Comparison of ENCODE assay signal across 11 cellular contexts in the genomic region with DNA sequence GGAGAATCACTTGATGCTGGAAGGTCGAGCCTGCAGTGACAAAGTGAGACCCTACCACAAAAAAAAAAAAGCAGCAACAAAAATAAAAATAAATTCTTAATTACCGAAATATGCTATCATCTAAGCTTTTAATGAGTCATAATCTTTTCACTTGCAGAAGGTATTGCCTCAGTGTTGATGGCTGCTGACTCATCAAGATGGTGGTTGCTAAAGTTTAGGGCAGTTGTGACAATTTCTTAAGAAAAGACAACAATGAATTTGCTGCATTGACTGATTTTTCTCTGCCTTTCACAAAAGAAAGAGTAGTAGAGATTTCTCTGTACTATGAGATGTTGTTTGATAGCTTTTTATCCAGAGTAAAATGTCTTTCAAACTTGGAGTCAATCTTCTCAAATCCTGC.
"Had no signal": no experiment of that assay in that cellular context is flagged by ENCODE, and none has a peak within 500 bp of the region (broad histone marks: within the 10 kb centered on the region; RNA-seq: fewer than 3 reads in every experiment).

No MANE protein-coding gene starts in this region.

- H3K4me3 ChIP-seq: upper lobe of left lung had no signal

- H3K36me3 ChIP-seq: upper lobe of left lung had no signal

- H3K27me3 ChIP-seq: upper lobe of left lung had no signal

- H3K4me1 ChIP-seq: upper lobe of left lung had no signal

- H3K27ac ChIP-seq: upper lobe of left lung had no signal

- DNase-seq: activated CD4-positive, alpha-beta T cell treated with anti-CD3 and anti-CD28 coated beads, Interleukin-2, amount 50 U/mL, for 48 hours; activated CD4-positive, CD25-positive, alpha-beta regulatory T cell treated with anti-CD3 and anti-CD28 coated beads, Interleukin-2, amount 50 U/mL, for 72 hours; activated gamma-delta T cell; activated T-cell treated with anti-CD3 and anti-CD28 coated beads, Interleukin-2, amount 50 U/mL, for 4 hours; anterior cingulate cortex; left ventricle myocardium superior; mesendoderm; stimulated activated CD4-positive, alpha-beta T cell treated with anti-CD3 and anti-CD28 coated beads, Interleukin-2, amount 100 ng/mL, for 48 hours; stimulated activated naive CD8-positive, alpha-beta T cell treated with anti-CD3 and anti-CD28 coated beads, Interleukin-15, Interleukin-2, amounts not matched to agents 100 U/mL and 50 U/mL, for 24 hours; upper lobe of left lung had no signal

- FAIRE-seq: endothelial cell of umbilical vein had no signal

- ATAC-seq: activated T-cell treated with anti-CD3 and anti-CD28 coated beads, Interleukin-2, amount 50 U/mL, for 4 hours; left ventricle myocardium superior; stimulated activated naive CD8-positive, alpha-beta T cell treated with anti-CD3 and anti-CD28 coated beads, Interleukin-15, Interleukin-2, amounts not matched to agents 100 U/mL and 50 U/mL, for 24 hours had no signal
